Comparison of ENCODE assay signal across 29 cellular contexts in genomic region chr11:32418836-32419235, GRCh38. TPM values are rescaled to one million over a fixed set of nuclear protein-coding genes. Genes with fewer than 3 reads are reported as not detected.
DNase-seq lines count a peak whose midpoint lies in the region; ATAC-seq and TF ChIP-seq lines count a peak whose summit lies in the region.
"Had no signal": no experiment of that assay in that cellular context is flagged by ENCODE, and none has a peak within 500 bp of the region (broad histone marks: within the 10 kb centered on the region; RNA-seq: fewer than 3 reads in every experiment).

No MANE protein-coding gene starts in this region.

- H3K36me3 ChIP-seq in esophagus squamous epithelium, result no peaks in the 10 kb centered on the region
- H3K36me3 ChIP-seq: prostate gland, right lobe of liver, SJSA1 had no signal

- no peaks in the 10 kb centered on the region for H3K27me3 ChIP-seq in HL-60 (ENCODE audit: insufficient read depth, poor library complexity, severe bottlenecking)
- peaks cover 0 to 81% (median 0%) of the 10 kb centered on the region in 4 donors for H3K27me3 ChIP-seq in esophagus squamous epithelium
- H3K27me3 ChIP-seq: right lobe of liver, testis had no signal

- 15 to 35% methylated on average over 5 of the region's 5 CpGs for WGBS in esophagus squamous epithelium, 2 donors

- H3K4me1 ChIP-seq in esophagus squamous epithelium, result no peaks in the 10 kb centered on the region
- H3K4me1 ChIP-seq: prostate gland, right lobe of liver, SJSA1 had no signal

- H3K9me3 ChIP-seq in esophagus squamous epithelium, result no peaks in the 10 kb centered on the region
- H3K9me3 ChIP-seq: prostate gland, right lobe of liver, SJSA1, testis had no signal

- intact Hi-C loops in esophagus squamous epithelium (cut with DNase I), result no loop called here

- ATAC-seq in GM19351 (IDR thresholded peaks at IDR 0.05; ENCODE audit: unreplicated experiment), result no peak
- ATAC-seq in GM21786 (IDR thresholded peaks at IDR 0.05; ENCODE audit: unreplicated experiment), result no peak
- ATAC-seq: activated T-cell treated with anti-CD3 and anti-CD28 coated beads, Interleukin-2, amount 50 U/mL, for 4 hours; right lobe of liver had no signal

- TF ChIP-seq CTCF in AG10803 (conservative IDR thresholded peaks at IDR 0.05; ENCODE audit: low read length) (no peak), HL-60 (IDR thresholded peaks at IDR 0.05; ENCODE audit: insufficient read depth, low read length) (no peak), esophagus squamous epithelium (IDR thresholded peaks at IDR 0.05) (no peak)

- no peak overlapping the region for H3K4me3 ChIP-seq in AG10803 (ENCODE audit: low read length)
- no peak overlapping the region for H3K4me3 ChIP-seq in HL-60 (replicated peaks; ENCODE audit: insufficient read depth, low read length)
- H3K4me3 ChIP-seq in esophagus squamous epithelium, result no peak overlapping the region
- H3K4me3 ChIP-seq: prostate gland, right lobe of liver, SJSA1, testis had no signal

- H3K27ac ChIP-seq in HL-60 (replicated peaks) (peak overlapping the region; percentile 10; the same call in 1 of the 2 replicates), esophagus squamous epithelium (no peak overlapping the region)
- H3K27ac ChIP-seq: prostate gland, right lobe of liver, SJSA1 had no signal

- peak; percentile 13 for DNase-seq in AG10803 (ENCODE audit: low read depth)
- DNase-seq in HL-60 (ENCODE audit: low read depth in 1 of 2, low spot score in 1 of 2), result no peak
- DNase-seq in RKO (ENCODE audit: low spot score), result peak; percentile 29
- DNase-seq in kidney glomerular epithelial cell (lab: John Stamatoyannopoulos, UW), result peak; percentile 54
- DNase-seq in esophagus squamous epithelium (lab: John Stamatoyannopoulos, UW), result no peak
- DNase-seq in UCSD-AML1 (lab: John Stamatoyannopoulos, UW; ENCODE audit: unreplicated experiment), result no peak
- DNase-seq: activated B cell treated with CpG ODN at 0.5 μM for 24 hours; activated CD4-positive, alpha-beta T cell treated with anti-CD3 and anti-CD28 coated beads, Interleukin-2, amount 50 U/mL, for 1 hour; activated gamma-delta T cell; activated naive CD8-positive, alpha-beta T cell treated with anti-CD3 and anti-CD28 coated beads for 36 hours; activated T-cell treated with anti-CD3 and anti-CD28 coated beads, Interleukin-2, amount 50 U/mL, for 4 hours; central memory CD4-positive, alpha-beta T cell; foreskin fibroblast; HFFc6; NCI-H1436 treated with DMSO at 0.1 percent for 48 hours; NCI-H446; NCI-H82; right lobe of liver; RPMI8226; stimulated activated CD8-positive, alpha-beta memory T cell treated with anti-CD3 and anti-CD28 coated beads, Interleukin-4, amount 100 ng/mL, for 48 hours; T-helper 1 cell; testis had no signal

- TF ChIP-seq POLR2A in esophagus squamous epithelium (IDR thresholded peaks at IDR 0.05), result no peak

RNA-seq across cellular contexts. Expression of gene WT1, which starts 16.5 kb away (rescaled TPM):
- not detected for total RNA-seq in esophagus squamous epithelium
- total RNA-seq: activated B cell treated with CpG ODN at 0.5 μM for 24 hours; activated naive CD8-positive, alpha-beta T cell treated with anti-CD3 and anti-CD28 coated beads for 36 hours; B cell; G401; HFFc6; lower leg skin; SJSA1 had no signal

Comparison
In these comparisons a context has a peak if more than half of its experiments do, and no peak if none do; other contexts are left out.
1. DNase-seq: peak in AG10803 (single experiment), RKO (single experiment) and kidney glomerular epithelial cell (single experiment); none in HL-60 (0 of 2), esophagus squamous epithelium (single experiment) and UCSD-AML1 (single experiment).